Comparison of ENCODE assay signal across 10 cellular contexts in genomic region chr6:113596907-113597583, GRCh38.
DNase-seq lines count a peak whose midpoint lies in the region; ATAC-seq, FAIRE-seq and TF ChIP-seq lines count a peak whose summit lies in the region.
"Had no signal": no experiment of that assay in that cellular context is flagged by ENCODE, and none has a peak within 500 bp of the region (broad histone marks: within the 10 kb centered on the region; RNA-seq: fewer than 3 reads in every experiment).

No MANE protein-coding gene starts in this region.

- H3K9me3 ChIP-seq in HepG2 (ENCODE audit: low read length): no peaks in the 10 kb centered on the region

- TF ChIP-seq CTCF in HepG2 (CRISPR knock-in tag; IDR thresholded peaks at IDR 0.05): no peak
- no peak for TF ChIP-seq CTCF in D721Med (IDR thresholded peaks at IDR 0.05; ENCODE audit: insufficient read depth, missing control alignments)
- TF ChIP-seq CTCF in GM13977 (IDR thresholded peaks at IDR 0.05; ENCODE audit: extremely low read depth, insufficient read depth, missing control alignments): no peak

- WGBS in HepG2 (ENCODE audit: low lambda C conversion rate): 28% methylated on average over 4 of the region's 4 CpGs

- in situ Hi-C loops in HepG2 (cut with HindIII; ENCODE audit: extremely low pct_ligation_motif_present, low pct_unique_long_range_greater_than_20kb): no loop called here
- in situ Hi-C loops in GM13977 (cut with MboI; ENCODE audit: low pct_unique_long_range_greater_than_20kb, low sequenced_read_pairs, unreplicated experiment): no loop called here

- H3K27ac ChIP-seq in HepG2 (ENCODE audit: extremely low read length, insufficient read depth, low read length): no peak overlapping the region

- TF ChIP-seq POLR2A in HepG2 (IDR thresholded peaks at IDR 0.05; ENCODE audit: insufficient read depth in 1 of 2, low read depth in 2 of 2, low read length in 2 of 2): no peak

- no peak overlapping the region for H3K4me3 ChIP-seq in HepG2 (replicated peaks in 1 of 3; ENCODE audit: insufficient read depth in 1 of 3, low read depth in 2 of 3, low read length in 3 of 3)

- TF ChIP-seq EP300 in HepG2 (IDR thresholded peaks at IDR 0.05; ENCODE audit: low read depth in 2 of 2, low read length in 2 of 2) (no peak), HepG2 (CRISPR knock-in tag; IDR thresholded peaks at IDR 0.05; ENCODE audit: borderline replicate concordance) (no peak)

- FAIRE-seq in HepG2 (lab: Jason Lieb, UNC): no peak
- no peak for FAIRE-seq in D721Med (lab: Jason Lieb, UNC)

- CTCF ChIA-PET in HepG2 (lab: Yijun Ruan, JAX; ENCODE audit: low intra/inter-chr PET ratio, low total read pairs): no interaction called here

- no peak overlapping the region for H2AFZ ChIP-seq in HepG2 (ENCODE audit: low read length)

- H3K4me2 ChIP-seq in HepG2 (ENCODE audit: low read depth, low read length): peak overlapping the region; percentile 35

- intact Hi-C loops in HepG2 (cut with micrococcal nuclease; ENCODE audit: unreplicated experiment): no loop called here

- POLR2A ChIA-PET in HepG2 (lab: Yijun Ruan, JAX): no interaction called here

- H3K79me2 ChIP-seq in HepG2 (ENCODE audit: insufficient read depth, low read length): no peaks in the 10 kb centered on the region

- no peak overlapping the region for H3K9ac ChIP-seq in HepG2 (ENCODE audit: insufficient read depth, low read depth, low read length)

- ATAC-seq in HG02870 (IDR thresholded peaks at IDR 0.05; ENCODE audit: unreplicated experiment) (peak; percentile 36), HepG2 (peak; percentile 38; the same call in 1 of the 3 replicates), HG03571 (IDR thresholded peaks at IDR 0.05; ENCODE audit: unreplicated experiment) (no peak)

- BruUV-seq in HepG2 (replicated peaks; lab: Mats Ljungman, UMichigan): no TSS peak

- H3K4me1 ChIP-seq in HepG2 (ENCODE audit: insufficient read depth, low read length): peaks cover 37% of the 10 kb centered on the region

- peaks cover 0 to 4% of the 10 kb centered on the region in 2 experiments; a peak in 3 of 5 replicates for H3K27me3 ChIP-seq in HepG2 (ENCODE audit: control insufficient read depth in 1 of 2, insufficient read depth in 2 of 2, low read length in 2 of 2)

- no peaks in the 10 kb centered on the region for H4K20me1 ChIP-seq in HepG2 (ENCODE audit: insufficient read depth, low read length)

- DNase-seq in AG08395 (ENCODE audit: low spot score): peak; percentile 45
- no peak for DNase-seq in HepG2 (ENCODE audit: low spot score)
- DNase-seq in NOMO-1 treated with dmso at 0.1 percent for 144 hours (lab: John Stamatoyannopoulos, UW; ENCODE audit: unreplicated experiment): no peak
- no peak for DNase-seq in D721Med (ENCODE audit: insufficient read length, low spot score)
- DNase-seq in GM13977 (ENCODE audit: low spot score): no peak
- DNase-seq: activated CD4-positive, alpha-beta T cell treated with anti-CD3 and anti-CD28 coated beads for 4 hours; CD4-positive, CD25-positive, alpha-beta regulatory T cell had no signal

- H3K36me3 ChIP-seq in HepG2 (replicated peaks in 1 of 2; ENCODE audit: control insufficient read depth in 1 of 2, insufficient read depth in 2 of 2, low read length in 2 of 2): no peaks in the 10 kb centered on the region

- no peak for TF ChIP-seq RAD21 in HepG2 (CRISPR knock-in tag; IDR thresholded peaks at IDR 0.05)

TF ChIP-seq in PFSK-1, 5 proteins besides CTCF, POLR2A, EP300 and RAD21:
- TF ChIP-seq REST (IDR thresholded peaks at IDR 0.05; ENCODE audit: insufficient read depth in 1 of 2, low read depth in 2 of 2, low read length in 2 of 2) (0 out of 4 replicates have a peak, but pooled peaks of 1 of the 2 experiments have one; percentile 54), FOXP2 (optimal IDR thresholded peaks at IDR 0.05; ENCODE audit: borderline replicate concordance, extremely low read depth, extremely low read length, insufficient read depth) (peak; percentile 71), SIN3A (IDR thresholded peaks at IDR 0.05; ENCODE audit: borderline replicate concordance, insufficient read depth, low read length) (no peak), POLR2AphosphoS5 (IDR thresholded peaks at IDR 0.05; ENCODE audit: low read depth, low read length) (no peak)

TF ChIP-seq in HepG2, 621 proteins besides CTCF, POLR2A, EP300 and RAD21:
- no peak for TF ChIP-seq NR3C1 (CRISPR knock-in tag; IDR thresholded peaks at IDR 0.05)
- TF ChIP-seq SNAPC4 (CRISPR knock-in tag; IDR thresholded peaks at IDR 0.05): no peak
- no peak for TF ChIP-seq ZNF496 (CRISPR knock-in tag; IDR thresholded peaks at IDR 0.05; ENCODE audit: insufficient replicate concordance)
- no peak for TF ChIP-seq KLF9 (CRISPR knock-in tag; IDR thresholded peaks at IDR 0.05; ENCODE audit: low read depth)
- no peak for TF ChIP-seq PBX2 (CRISPR knock-in tag; IDR thresholded peaks at IDR 0.05)
- TF ChIP-seq NKX3-1 (CRISPR knock-in tag; IDR thresholded peaks at IDR 0.05): no peak
- TF ChIP-seq ZNF513 (CRISPR knock-in tag; conservative IDR thresholded peaks at IDR 0.05): no peak
- TF ChIP-seq CEBPB (IDR thresholded peaks at IDR 0.05; ENCODE audit: borderline replicate concordance, low read depth, low read length): no peak
- TF ChIP-seq ZNF101 (CRISPR knock-in tag; IDR thresholded peaks at IDR 0.05; ENCODE audit: borderline replicate concordance, low read depth): no peak
- TF ChIP-seq ZNF740 (CRISPR knock-in tag; IDR thresholded peaks at IDR 0.05): no peak
